In the genomic region with DNA sequence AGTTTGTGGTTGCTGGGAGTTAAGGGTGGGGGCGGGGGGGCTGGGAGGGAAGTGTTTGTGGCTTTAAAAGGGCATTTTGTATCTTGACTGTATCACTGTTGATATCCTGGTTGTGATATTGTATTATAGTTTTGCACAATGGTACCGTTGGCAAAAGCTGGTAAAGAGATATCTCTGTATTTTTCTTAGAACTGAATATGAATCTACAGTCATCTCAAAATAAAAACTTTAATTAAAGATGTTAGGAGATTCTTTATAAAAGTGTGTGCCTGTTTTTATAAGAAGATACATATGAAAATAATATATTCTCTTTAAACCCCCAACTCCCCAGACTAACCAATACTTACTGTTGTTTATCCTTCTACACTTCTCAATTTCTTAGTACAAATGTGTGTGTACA, we compare ENCODE assay signal across 9 cellular contexts. TPM values are rescaled to one million over a fixed set of nuclear protein-coding genes. Genes with fewer than 3 reads are reported as not detected.
"Had no signal": no experiment of that assay in that cellular context is flagged by ENCODE, and none has a peak within 500 bp of the region (broad histone marks: within the 10 kb centered on the region; RNA-seq: fewer than 3 reads in every experiment).

No MANE protein-coding gene starts in this region.

- FAIRE-seq: G401.6, GM12878, GM12891, GM12892, GM18507, GM19239 had no signal

- DNase-seq: GDM1, GF-D8 had no signal

- ATAC-seq: GM12878 had no signal

- H3K4me3 ChIP-seq: GM12878 had no signal

RNA-seq across cellular contexts. Expression of gene TTC6, which starts 43.2 kb away (rescaled TPM):
- total RNA-seq: G401, GM12878 had no signal
- polyA plus RNA-seq: GM12878 had no signal

RNA-seq across cellular contexts. Expression of gene FOXA1, which starts 43.5 kb away (rescaled TPM):
- total RNA-seq: G401 had no signal
